In genomic region chr12:132004946-132005345, GRCh38 we compare ENCODE assay signal across 22 cellular contexts.
"Had no signal": no experiment of that assay in that cellular context is flagged by ENCODE, and none has a peak within 500 bp of the region (broad histone marks: within the 10 kb centered on the region; RNA-seq: fewer than 3 reads in every experiment).

No MANE protein-coding gene starts in this region.

- H3K9me3 Mint-ChIP-seq: immature natural killer cell; naive thymus-derived CD4-positive, alpha-beta T cell; natural killer cell treated with Interleukin-12 subunit alpha and Interleukin-12 subunit beta and Interleukin-15 and Interleukin-18, amount 100 ng/mL, for 72 hours; stimulated activated effector memory CD8-positive, alpha-beta T cell treated with anti-CD3 and anti-CD28 coated beads, Interleukin-12 subunit alpha, Interleukin-12 subunit beta, amount 100 ng/mL, for 72 hours; stimulated activated naive CD8-positive, alpha-beta T cell treated with anti-CD3 and anti-CD28 coated beads, Interleukin-15, Interleukin-2, amounts not matched to agents 100 ng/mL and 50 ng/mL, for 24 hours; type B pancreatic cell had no signal

- H3K4me3 Mint-ChIP-seq: immature natural killer cell; naive thymus-derived CD4-positive, alpha-beta T cell; natural killer cell treated with Interleukin-12 subunit alpha and Interleukin-12 subunit beta and Interleukin-15 and Interleukin-18, amount 100 ng/mL, for 72 hours; stimulated activated effector memory CD8-positive, alpha-beta T cell treated with anti-CD3 and anti-CD28 coated beads, Interleukin-12 subunit alpha, Interleukin-12 subunit beta, amount 100 ng/mL, for 72 hours; stimulated activated naive CD8-positive, alpha-beta T cell treated with anti-CD3 and anti-CD28 coated beads, Interleukin-15, Interleukin-2, amounts not matched to agents 100 ng/mL and 50 ng/mL, for 24 hours; type B pancreatic cell had no signal

- H3K9me3 ChIP-seq: left ventricle myocardium inferior, mucosa of descending colon, pancreas, psoas muscle, right lobe of liver, tibial nerve, uterus had no signal

- H3K27me3 ChIP-seq: pancreas, right lobe of liver, tibial nerve, uterus had no signal

- H3K4me1 ChIP-seq: left ventricle myocardium inferior, pancreas, psoas muscle, right lobe of liver, tibial nerve, uterus had no signal

- DNase-seq: hypothalamus; immature natural killer cell; kidney; left colon; left ventricle myocardium inferior; midbrain; mucosa of descending colon; naive thymus-derived CD4-positive, alpha-beta T cell; posterior cingulate gyrus; psoas muscle; stimulated activated CD4-positive, alpha-beta T cell treated with anti-CD3 and anti-CD28 coated beads, Interleukin-4, amount 100 ng/mL, for 24 hours; stimulated activated naive CD4-positive, alpha-beta T cell; uterus had no signal

- H3K36me3 ChIP-seq: uterus had no signal

- H3K27ac ChIP-seq: left ventricle myocardium inferior, pancreas, psoas muscle, right lobe of liver, skin epidermis, tibial nerve, uterus had no signal

- H3K4me1 Mint-ChIP-seq: immature natural killer cell had no signal

- H3K4me3 ChIP-seq: left ventricle myocardium inferior, lung, mucosa of descending colon, pancreas, psoas muscle, right lobe of liver, skin epidermis, tibial nerve, uterus had no signal

- H3K27me3 Mint-ChIP-seq: naive thymus-derived CD4-positive, alpha-beta T cell; natural killer cell treated with Interleukin-12 subunit alpha and Interleukin-12 subunit beta and Interleukin-15 and Interleukin-18, amount 100 ng/mL, for 72 hours; stimulated activated naive CD8-positive, alpha-beta T cell treated with anti-CD3 and anti-CD28 coated beads, Interleukin-15, Interleukin-2, amounts not matched to agents 100 ng/mL and 50 ng/mL, for 24 hours; type B pancreatic cell had no signal

- H3K27ac Mint-ChIP-seq: immature natural killer cell; natural killer cell treated with Interleukin-12 subunit alpha and Interleukin-12 subunit beta and Interleukin-15 and Interleukin-18, amount 100 ng/mL, for 72 hours; stimulated activated effector memory CD8-positive, alpha-beta T cell treated with anti-CD3 and anti-CD28 coated beads, Interleukin-12 subunit alpha, Interleukin-12 subunit beta, amount 100 ng/mL, for 72 hours; stimulated activated naive CD8-positive, alpha-beta T cell treated with anti-CD3 and anti-CD28 coated beads, Interleukin-15, Interleukin-2, amounts not matched to agents 100 ng/mL and 50 ng/mL, for 24 hours; type B pancreatic cell had no signal

- ATAC-seq: left colon; mucosa of descending colon; naive thymus-derived CD4-positive, alpha-beta T cell; natural killer cell treated with Interleukin-12 subunit alpha and Interleukin-12 subunit beta and Interleukin-15 and Interleukin-18, amount 100 ng/mL, for 72 hours; pancreas; psoas muscle; right lobe of liver; stimulated activated effector memory CD8-positive, alpha-beta T cell treated with anti-CD3 and anti-CD28 coated beads, Interleukin-12 subunit alpha, Interleukin-12 subunit beta, amount 100 ng/mL, for 72 hours had no signal
